In genomic region chr3:46742992-46743391, GRCh38 we compare ENCODE assay signal across 28 cellular contexts. TPM values are rescaled to one million over a fixed set of nuclear protein-coding genes. Genes with fewer than 3 reads are reported as not detected.
"Had no signal": no experiment of that assay in that cellular context is flagged by ENCODE, and none has a peak within 500 bp of the region (broad histone marks: within the 10 kb centered on the region; RNA-seq: fewer than 3 reads in every experiment).

No MANE protein-coding gene starts in this region.

- H3K9me3 Mint-ChIP-seq: activated naive CD8-positive, alpha-beta T cell treated with anti-CD3 and anti-CD28 coated beads for 36 hours; activated T-cell treated with anti-CD3 and anti-CD28 coated beads, Interleukin-2, amount 50 U/mL, for 4 hours; central memory CD8-positive, alpha-beta T cell; effector memory CD8-positive, alpha-beta T cell; natural killer cell; T-helper 1 cell treated with Interleukin-12 subunit alpha and Interleukin-12 subunit beta and Interleukin-4 antibody, amounts not matched to agents 30 μg/mL and 1 μg/mL, for 36 hours had no signal

- H3K36me3 Mint-ChIP-seq: activated naive CD8-positive, alpha-beta T cell treated with anti-CD3 and anti-CD28 coated beads for 36 hours; natural killer cell had no signal

- H3K27me3 Mint-ChIP-seq: activated naive CD8-positive, alpha-beta T cell treated with anti-CD3 and anti-CD28 coated beads for 36 hours had no signal

- DNase-seq: activated B cell treated with CpG ODN at 0.5 μM for 24 hours; activated CD4-positive, alpha-beta T cell treated with anti-CD3 and anti-CD28 coated beads for 4 hours; activated CD4-positive, alpha-beta T cell treated with anti-CD3 and anti-CD28 coated beads, Interleukin-2, amount 50 U/mL, for 48 hours; activated CD8-positive, alpha-beta memory T cell treated with anti-CD3 and anti-CD28 coated beads, Interleukin-2, amount 50 U/mL, for 48 hours; activated naive CD4-positive, alpha-beta T cell treated with Interleukin-2 at 50 U/mL for 16 hours; activated naive CD8-positive, alpha-beta T cell treated with anti-CD3 and anti-CD28 coated beads for 36 hours; activated T-cell treated with anti-CD3 and anti-CD28 coated beads, Interleukin-2, amount 50 U/mL, for 4 hours; effector memory CD8-positive, alpha-beta T cell; esophagus squamous epithelium; gastrocnemius medialis; hypothalamus; kidney; left lung; natural killer cell; pancreas; psoas muscle; spleen; stimulated activated CD4-positive, alpha-beta T cell treated with anti-CD3 and anti-CD28 coated beads, Interleukin-4, amount 100 ng/mL, for 1 hour; stimulated activated naive CD4-positive, alpha-beta T cell treated with Interleukin-2 at 50 U/mL for 16 hours; T1000 had no signal

- H3K27ac Mint-ChIP-seq: activated B cell treated with CpG ODN at 0.5 μM for 24 hours; activated naive CD8-positive, alpha-beta T cell treated with anti-CD3 and anti-CD28 coated beads for 36 hours; mesothelial cell of epicardium; natural killer cell; T-helper 1 cell treated with Interleukin-12 subunit alpha and Interleukin-12 subunit beta and Interleukin-4 antibody, amounts not matched to agents 30 μg/mL and 1 μg/mL, for 36 hours had no signal

- H3K4me1 Mint-ChIP-seq: activated B cell treated with CpG ODN at 0.5 μM for 24 hours; activated naive CD8-positive, alpha-beta T cell treated with anti-CD3 and anti-CD28 coated beads for 36 hours; central memory CD8-positive, alpha-beta T cell; natural killer cell had no signal

- H3K4me3 Mint-ChIP-seq: activated B cell treated with CpG ODN at 0.5 μM for 24 hours; activated naive CD8-positive, alpha-beta T cell treated with anti-CD3 and anti-CD28 coated beads for 36 hours; activated T-cell treated with anti-CD3 and anti-CD28 coated beads, Interleukin-2, amount 50 U/mL, for 4 hours; central memory CD8-positive, alpha-beta T cell; effector memory CD8-positive, alpha-beta T cell; mesothelial cell of epicardium; natural killer cell; T-helper 1 cell treated with Interleukin-12 subunit alpha and Interleukin-12 subunit beta and Interleukin-4 antibody, amounts not matched to agents 30 μg/mL and 1 μg/mL, for 36 hours had no signal

- ATAC-seq: activated T-cell treated with anti-CD3 and anti-CD28 coated beads, Interleukin-2, amount 50 U/mL, for 4 hours; effector memory CD8-positive, alpha-beta T cell; gastrocnemius medialis; left lung; pancreas; psoas muscle had no signal

RNA-seq across cellular contexts. Expression of gene PRSS50, which starts 25.3 kb away (rescaled TPM):
- total RNA-seq: activated B cell treated with CpG ODN at 0.5 μM for 24 hours; activated CD8-positive, alpha-beta memory T cell treated with anti-CD3 and anti-CD28 coated beads for 36 hours; activated naive CD8-positive, alpha-beta T cell treated with anti-CD3 and anti-CD28 coated beads for 36 hours; activated T-cell treated with anti-CD3 and anti-CD28 coated beads, Interleukin-2, amount 50 U/mL, for 4 hours; dermis microvascular lymphatic vessel endothelial cell; gastrocnemius medialis; lung microvascular endothelial cell had no signal

RNA-seq across cellular contexts. Expression of gene TMIE, which starts 41.8 kb away (rescaled TPM):
- total RNA-seq: breast epithelium, natural killer cell, right atrium auricular region had no signal
